Comparison of ENCODE assay signal across 8 cellular contexts in genomic region chr6:143337201-143337949, GRCh38.
A peak's percentile ranks its signal among the peaks of the same experiment; 100 is the strongest.
DNase-seq lines count a peak whose midpoint lies in the region; ATAC-seq and TF ChIP-seq lines count a peak whose summit lies in the region.

No MANE protein-coding gene starts in this region.

- H3K9me3 Mint-ChIP-seq in activated CD4-positive, alpha-beta memory T cell treated with anti-CD3 and anti-CD28 coated beads for 36 hours = no peaks in the 10 kb centered on the region

- H3K4me1 ChIP-seq in smooth muscle cell (ENCODE audit: low read depth) = no peaks in the 10 kb centered on the region

- WGBS in smooth muscle cell (ENCODE audit: low lambda C conversion rate) = 77% methylated on average over 17 of the region's 17 CpGs

- H3K27ac ChIP-seq in smooth muscle cell (ENCODE audit: low read depth) = no peak overlapping the region

- CTCF ChIA-PET in activated CD4-positive, alpha-beta memory T cell treated with anti-CD3 and anti-CD28 coated beads for 36 hours (lab: Charles Lee) = interaction anchor here (0.6 to 2.6 kb wide), 17 partner anchors 9 to 865 kb away, joined by 3 to 23 read pairs (median 3); no protein-coding TSS in a partner anchor

- no peaks in the 10 kb centered on the region for H4K20me1 ChIP-seq in smooth muscle cell (ENCODE audit: low read depth)

- H3K79me2 ChIP-seq in smooth muscle cell (ENCODE audit: low read depth) = no peaks in the 10 kb centered on the region

- H3K36me3 ChIP-seq in smooth muscle cell (ENCODE audit: low read depth) = no peaks in the 10 kb centered on the region

- in situ Hi-C loops in KBM-7 (cut with MboI; ENCODE audit: low pct_unique_long_range_greater_than_20kb, low sequenced_read_pairs) = no loop called here

- H3F3A ChIP-seq in smooth muscle cell (ENCODE audit: low read depth) = no peaks in the 10 kb centered on the region

- H2AFZ ChIP-seq in smooth muscle cell (ENCODE audit: low read depth) = no peak overlapping the region

- intact Hi-C loops in activated CD4-positive, alpha-beta memory T cell treated with anti-CD3 and anti-CD28 coated beads for 36 hours (cut with micrococcal nuclease) = no loop called here

- H3K27me3 ChIP-seq in smooth muscle cell (ENCODE audit: low read depth) = no peaks in the 10 kb centered on the region

- POLR2A ChIA-PET in activated CD4-positive, alpha-beta memory T cell treated with anti-CD3 and anti-CD28 coated beads for 36 hours (lab: Charles Lee) = no interaction called here

- H3K9ac ChIP-seq in smooth muscle cell (ENCODE audit: low read depth) = no peak overlapping the region

- H3K4me1 Mint-ChIP-seq in activated CD4-positive, alpha-beta memory T cell treated with anti-CD3 and anti-CD28 coated beads for 36 hours (ENCODE audit: low read depth) = peaks cover 7% of the 10 kb centered on the region

- DNase-seq in KBM-7 (peak; percentile 28), fibroblast of pulmonary artery (ENCODE audit: low read depth) (peak; percentile 23), smooth muscle cell (lab: John Stamatoyannopoulos, UW; ENCODE audit: unreplicated experiment) (peak; percentile 1), NOMO-1 treated with DMSO at 0.1 percent for 48 hours (lab: John Stamatoyannopoulos, UW; ENCODE audit: unreplicated experiment) (no peak)
- DNase-seq in activated CD4-positive, alpha-beta memory T cell treated with anti-CD3 and anti-CD28 coated beads for 36 hours = peak; percentile 70

- H3K4me3 Mint-ChIP-seq in activated CD4-positive, alpha-beta memory T cell treated with anti-CD3 and anti-CD28 coated beads for 36 hours = no peak overlapping the region

- no peaks in the 10 kb centered on the region for H3K36me3 Mint-ChIP-seq in activated CD4-positive, alpha-beta memory T cell treated with anti-CD3 and anti-CD28 coated beads for 36 hours

- no peaks in the 10 kb centered on the region for H3K9me3 ChIP-seq in smooth muscle cell (replicated peaks; ENCODE audit: low read depth)

- no peak overlapping the region for H3K27ac Mint-ChIP-seq in activated CD4-positive, alpha-beta memory T cell treated with anti-CD3 and anti-CD28 coated beads for 36 hours

- H3K4me2 ChIP-seq in smooth muscle cell = no peak overlapping the region

- H3K4me3 ChIP-seq in fibroblast of pulmonary artery (replicated peaks; ENCODE audit: low read depth, low read length) (no peak overlapping the region), smooth muscle cell (no peak overlapping the region)

- TF ChIP-seq CTCF in GM12874 (IDR thresholded peaks at IDR 0.05; ENCODE audit: insufficient read depth, low read depth, low read length) (peak; percentile 53), fibroblast of pulmonary artery (IDR thresholded peaks at IDR 0.05; ENCODE audit: low read length, missing control alignments) (peak; percentile 48), smooth muscle cell (IDR thresholded peaks at IDR 0.05; ENCODE audit: borderline replicate concordance, insufficient read depth, poor library complexity, severe bottlenecking) (peak; percentile 46)

- ATAC-seq in GM19455 (IDR thresholded peaks at IDR 0.05; ENCODE audit: unreplicated experiment) (no peak), esophagus mucosa (no peak)

- no peaks in the 10 kb centered on the region for H3K27me3 Mint-ChIP-seq in activated CD4-positive, alpha-beta memory T cell treated with anti-CD3 and anti-CD28 coated beads for 36 hours
